18 cellular contexts compared by ENCODE assay signal in the genomic region with DNA sequence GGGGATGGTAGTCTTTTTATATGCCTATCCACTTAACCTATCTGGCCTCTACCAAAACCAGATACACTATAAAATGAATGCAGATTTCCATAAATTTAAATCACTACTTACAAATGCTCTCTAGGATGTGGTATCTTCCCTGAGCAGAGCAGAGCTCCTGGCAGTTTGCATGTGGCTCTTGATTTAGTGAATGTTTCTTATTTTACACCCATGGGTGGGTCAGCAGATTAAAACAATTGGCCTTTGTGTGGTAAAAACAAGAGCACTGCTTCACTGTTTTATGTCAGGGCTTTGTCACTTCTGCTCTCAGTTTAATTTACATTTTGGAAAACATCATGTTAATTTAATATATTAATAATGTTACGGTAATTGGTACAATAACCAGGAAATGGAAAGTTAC.
"Had no signal": no experiment of that assay in that cellular context is flagged by ENCODE, and none has a peak within 500 bp of the region (broad histone marks: within the 10 kb centered on the region; RNA-seq: fewer than 3 reads in every experiment).

No MANE protein-coding gene starts in this region.

- H3K36me3 ChIP-seq: lower lobe of right lung, thoracic aorta had no signal

- H3K27me3 ChIP-seq: body of pancreas, heart left ventricle had no signal

- H3K4me3 ChIP-seq: body of pancreas, heart left ventricle, lower lobe of right lung, skin epidermis, thoracic aorta had no signal

- H3K9me3 ChIP-seq: body of pancreas, heart left ventricle, lower lobe of right lung, thoracic aorta had no signal

- H3K4me1 ChIP-seq: body of pancreas, lower lobe of right lung, parathyroid adenoma had no signal

- DNase-seq: activated CD4-positive, alpha-beta T cell treated with anti-CD3 and anti-CD28 coated beads, Interleukin-2, amount 10 ng/mL, durations not matched to agents 7 days and 5 days; activated CD4-positive, CD25-positive, alpha-beta regulatory T cell; activated CD8-positive, alpha-beta memory T cell treated with anti-CD3 and anti-CD28 coated beads, Interleukin-2, amount 50 U/mL, for 48 hours; activated gamma-delta T cell treated with Interleukin-2 at 50 U/mL for 16 hours; activated T-cell treated with anti-CD3 and anti-CD28 coated beads, Interleukin-2, amount 50 U/mL, for 72 hours; amniotic stem cell; body of pancreas; central memory CD4-positive, alpha-beta T cell; effector memory CD4-positive, alpha-beta T cell; foreskin fibroblast; heart left ventricle; immature natural killer cell; left cardiac atrium; lower lobe of right lung; naive thymus-derived CD8-positive, alpha-beta T cell had no signal

- H3K27ac ChIP-seq: body of pancreas, heart left ventricle, lower lobe of right lung, parathyroid adenoma, skin epidermis, thoracic aorta had no signal

- ATAC-seq: activated T-cell treated with anti-CD3 and anti-CD28 coated beads, Interleukin-2, amount 50 U/mL, for 72 hours; body of pancreas; heart left ventricle; left cardiac atrium; lower lobe of right lung; naive thymus-derived CD8-positive, alpha-beta T cell had no signal
